Comparison of ENCODE assay signal across 1 cellular context in the genomic region with DNA sequence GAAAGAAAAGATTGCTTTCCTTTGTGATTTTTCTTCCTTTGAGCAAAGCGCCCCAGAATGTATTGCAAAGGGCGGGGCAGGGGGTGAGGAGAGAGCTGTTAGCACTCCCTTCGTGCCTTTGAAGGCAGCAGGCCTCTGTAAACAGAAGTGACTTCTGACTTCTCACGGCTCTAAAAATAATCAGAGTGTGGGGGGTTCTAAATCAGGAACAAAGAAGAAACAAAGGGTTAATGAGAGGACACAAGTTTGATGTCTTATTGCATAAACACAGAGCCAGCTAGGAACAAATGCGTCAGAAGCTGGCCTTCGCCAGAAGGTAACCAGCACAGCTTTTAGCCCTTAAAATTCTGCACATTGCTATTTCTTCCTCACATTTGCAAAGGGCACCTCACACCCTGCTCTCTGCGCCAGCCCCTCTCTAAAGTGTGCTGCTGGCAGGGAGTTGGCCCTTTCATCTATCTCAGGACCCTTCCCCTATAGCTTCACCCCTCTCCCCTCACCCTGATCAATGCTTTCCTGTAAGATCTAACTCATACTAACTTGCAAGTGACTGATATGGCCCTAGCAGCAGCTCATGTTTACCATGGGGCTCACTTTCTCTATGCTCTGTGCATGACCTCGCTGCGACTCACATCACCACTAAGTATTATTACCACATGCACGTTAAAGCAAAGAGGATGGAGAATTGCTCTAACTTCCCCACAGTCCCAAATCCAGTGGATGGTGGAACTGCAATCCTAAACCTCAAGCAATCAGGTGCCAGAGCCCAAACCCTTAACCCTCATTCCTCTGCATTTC.
A peak's percentile ranks its signal among the peaks of the same experiment; 100 is the strongest.
TF ChIP-seq lines count a peak whose summit lies in the region.

No MANE protein-coding gene starts in this region.

TF ChIP-seq in GM12878, 131 proteins besides CTCF, POLR2A, EP300 and RAD21 (continued from another document):
- TF ChIP-seq MEF2B (IDR thresholded peaks at IDR 0.05; ENCODE audit: partially characterized antibody, poor library complexity, severe bottlenecking) = peak; percentile 32
